In the genomic region with DNA sequence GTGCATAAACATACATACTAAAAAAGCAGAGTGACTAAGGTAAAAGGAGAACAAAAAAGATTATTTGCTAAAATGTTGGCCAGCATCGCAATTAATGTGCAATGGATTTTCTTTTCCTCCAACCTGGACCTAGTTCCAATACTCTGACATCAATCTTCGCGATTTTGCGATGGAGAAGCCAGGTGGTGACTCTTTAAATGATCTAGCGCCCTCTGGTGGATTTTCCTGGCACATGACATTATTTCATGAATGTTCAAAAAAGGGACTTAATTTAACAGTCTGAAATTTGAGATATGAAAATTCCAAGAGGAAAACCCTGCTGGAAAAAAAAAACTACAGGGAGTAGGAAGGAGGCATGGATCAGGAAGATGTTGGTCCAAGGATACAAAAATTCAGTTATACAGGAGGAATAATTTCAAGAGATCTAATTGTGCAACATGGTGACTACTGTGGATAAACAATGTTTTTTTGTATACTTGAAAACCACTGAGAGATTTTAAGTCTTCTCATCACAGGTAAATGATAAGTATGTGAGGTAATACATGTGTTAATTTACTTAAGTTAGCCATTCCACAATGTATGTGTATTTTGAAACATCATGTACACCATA, we compare ENCODE assay signal across 8 cellular contexts. TPM values are rescaled to one million over a fixed set of nuclear protein-coding genes. Genes with fewer than 3 reads are reported as not detected.
DNase-seq lines count a peak whose midpoint lies in the region; ATAC-seq and TF ChIP-seq lines count a peak whose summit lies in the region.

No MANE protein-coding gene starts in this region.

- H3K4me1 ChIP-seq in breast epithelium: no peaks in the 10 kb centered on the region

- H3K27ac ChIP-seq in breast epithelium: no peak overlapping the region

- H3K36me3 ChIP-seq in breast epithelium: no peaks in the 10 kb centered on the region

- H3K9me3 ChIP-seq in breast epithelium: no peaks in the 10 kb centered on the region

- DNase-seq in activated naive CD4-positive, alpha-beta T cell treated with Interleukin-2 at 50 U/mL for 16 hours: peak; percentile 23
- no peak for DNase-seq in activated naive CD4-positive, alpha-beta T cell treated with anti-CD3 and anti-CD28 coated beads, Interleukin-2, amount 50 U/mL, for 16 hours
- peak; percentile 59 for DNase-seq in NCI-H1092 (lab: John Stamatoyannopoulos, UW)
- peak; percentile 14 to 72 for DNase-seq in SW 1271 (lab: John Stamatoyannopoulos, UW)
- peak in 1 of 2 donors; percentile 63 for DNase-seq in breast epithelium (ENCODE audit: low spot score in 2 of 2)
- DNase-seq in islet precursor cell: peak; percentile 69
- peak; percentile 14 for DNase-seq in stimulated activated CD4-positive, alpha-beta T cell treated with anti-CD3 and anti-CD28 coated beads, Interleukin-4, amount 100 ng/mL, for 1 hour

- TF ChIP-seq CTCF in breast epithelium (IDR thresholded peaks at IDR 0.05): peak; percentile 70 to 89 (median 86)

- intact Hi-C loops in breast epithelium (cut with DNase I; ENCODE audit: low total_unique reads): no loop called here

- TF ChIP-seq POLR2A in breast epithelium (IDR thresholded peaks at IDR 0.05): no peak

- no peak overlapping the region for H3K4me3 ChIP-seq in breast epithelium

- H3K27me3 ChIP-seq in breast epithelium: peaks cover 2 to 20% of the 10 kb centered on the region in 2 donors

- ATAC-seq in HG03565 (IDR thresholded peaks at IDR 0.05; ENCODE audit: unreplicated experiment): no peak

RNA-seq across cellular contexts. Expression of gene KCNMA1, which starts 4.3 kb away (rescaled TPM):
- 10 to 100 TPM; 13.6 to 37.8 (median 15.1) TPM for total RNA-seq in breast epithelium
